In genomic region chr6:33895296-33895695, GRCh38 we compare ENCODE assay signal across 19 cellular contexts.
DNase-seq lines count a peak whose midpoint lies in the region; ATAC-seq and TF ChIP-seq lines count a peak whose summit lies in the region.
"Had no signal": no experiment of that assay in that cellular context is flagged by ENCODE, and none has a peak within 500 bp of the region (broad histone marks: within the 10 kb centered on the region; RNA-seq: fewer than 3 reads in every experiment).

No MANE protein-coding gene starts in this region.

- CTCF ChIA-PET in activated naive CD4-positive, alpha-beta T cell treated with anti-CD3 and anti-CD28 coated beads, Interleukin-2, amount 10 ng/mL, durations not matched to agents 7 days and 5 days (lab: Charles Lee), result interaction anchor here (1.0 to 1.5 kb wide), 2 partner anchors 10 to 42 kb away, joined by 3 read pairs; no protein-coding TSS in a partner anchor
- CTCF ChIA-PET in activated CD8-positive, alpha-beta T cell treated with anti-CD3 and anti-CD28 coated beads for 36 hours (lab: Charles Lee), result interaction anchor here (1.3 to 1.6 kb wide), 2 partner anchors 19 to 64 kb away, joined by 3 read pairs; no protein-coding TSS in a partner anchor

- no peak overlapping the region for H2BK15ac ChIP-seq in mesenchymal stem cell (ENCODE audit: low read depth, poor library complexity, severe bottlenecking)

- H2AK5ac ChIP-seq in mesenchymal stem cell (ENCODE audit: low read length, severe bottlenecking), result no peak overlapping the region

- H4K91ac ChIP-seq in mesenchymal stem cell (ENCODE audit: low read length), result no peak overlapping the region

- H3K4me3 ChIP-seq in lower lobe of right lung (no peak overlapping the region), mesenchymal stem cell (ENCODE audit: insufficient read depth in 1 of 2, low read depth in 1 of 2, low read length in 2 of 2) (no peak overlapping the region), aorta (ENCODE audit: low read length in 2 of 2) (no peak overlapping the region), MG63 (no peak overlapping the region)
- H3K4me3 ChIP-seq: breast epithelium had no signal

- H3K9ac ChIP-seq in mesenchymal stem cell (ENCODE audit: low read length), result no peak overlapping the region

- no peak overlapping the region for H3K4me2 ChIP-seq in mesenchymal stem cell (ENCODE audit: low read length, poor library complexity, severe bottlenecking)

- H3K36me3 ChIP-seq in lower lobe of right lung, result no peaks in the 10 kb centered on the region
- H3K36me3 ChIP-seq in mesenchymal stem cell (ENCODE audit: control insufficient read depth in 1 of 2, insufficient read depth in 2 of 2, low read depth in 1 of 2, low read length in 2 of 2), result no peaks in the 10 kb centered on the region
- no peaks in the 10 kb centered on the region for H3K36me3 ChIP-seq in aorta (ENCODE audit: control insufficient read depth in 1 of 2, insufficient read depth in 2 of 2, low read length in 1 of 2)
- no peaks in the 10 kb centered on the region for H3K36me3 ChIP-seq in MG63
- H3K36me3 ChIP-seq: breast epithelium had no signal

- H3K4me1 ChIP-seq in lower lobe of right lung (peaks cover 9% of the 10 kb centered on the region), mesenchymal stem cell (ENCODE audit: control insufficient read depth, insufficient read depth, low read depth, low read length) (peaks cover 5% of the 10 kb centered on the region), aorta (ENCODE audit: control insufficient read depth in 1 of 2, insufficient read depth in 2 of 2, low read length in 2 of 2) (no peaks in the 10 kb centered on the region)

- peak; percentile 92 for ATAC-seq in activated CD8-positive, alpha-beta T cell treated with anti-CD3 and anti-CD28 coated beads for 36 hours
- ATAC-seq in lower lobe of right lung, result no peak
- no peak for ATAC-seq in aorta (ENCODE audit: low FRiP score)

- no peak overlapping the region for H2BK5ac ChIP-seq in mesenchymal stem cell (ENCODE audit: low read depth, low read length, poor library complexity, severe bottlenecking)

- no peaks in the 10 kb centered on the region for H3K36me3 Mint-ChIP-seq in activated naive CD4-positive, alpha-beta T cell treated with anti-CD3 and anti-CD28 coated beads, Interleukin-2, amount 10 ng/mL, durations not matched to agents 7 days and 5 days
- no peaks in the 10 kb centered on the region for H3K36me3 Mint-ChIP-seq in activated CD8-positive, alpha-beta T cell treated with anti-CD3 and anti-CD28 coated beads for 36 hours (ENCODE audit: low read depth)
- H3K36me3 Mint-ChIP-seq: memory B cell, type B pancreatic cell had no signal

- H3K4me1 Mint-ChIP-seq in activated naive CD4-positive, alpha-beta T cell treated with anti-CD3 and anti-CD28 coated beads, Interleukin-2, amount 10 ng/mL, durations not matched to agents 7 days and 5 days, result peaks cover 48% of the 10 kb centered on the region
- H3K4me1 Mint-ChIP-seq in activated CD8-positive, alpha-beta T cell treated with anti-CD3 and anti-CD28 coated beads for 36 hours (ENCODE audit: low read depth), result peaks cover 39% of the 10 kb centered on the region
- H3K4me1 Mint-ChIP-seq: memory B cell had no signal

- no peak overlapping the region for H2BK12ac ChIP-seq in mesenchymal stem cell (ENCODE audit: low read length in 2 of 2)

- no peak overlapping the region for H3K4ac ChIP-seq in mesenchymal stem cell (ENCODE audit: low read depth in 1 of 2, low read length in 2 of 2)

- H3K18ac ChIP-seq in mesenchymal stem cell (ENCODE audit: low read depth in 1 of 2, low read length in 2 of 2), result no peak overlapping the region

- peak overlapping the region; percentile 83 for H3K27ac Mint-ChIP-seq in activated naive CD4-positive, alpha-beta T cell treated with anti-CD3 and anti-CD28 coated beads, Interleukin-2, amount 10 ng/mL, durations not matched to agents 7 days and 5 days
- H3K27ac Mint-ChIP-seq in activated CD8-positive, alpha-beta T cell treated with anti-CD3 and anti-CD28 coated beads for 36 hours, result peak overlapping the region; percentile 78
- H3K27ac Mint-ChIP-seq: memory B cell, type B pancreatic cell had no signal

- H3K27me3 ChIP-seq in lower lobe of right lung (ENCODE audit: low read depth), result peaks cover 9% of the 10 kb centered on the region
- H3K27me3 ChIP-seq in mesenchymal stem cell (ENCODE audit: control insufficient read depth in 1 of 2, insufficient read depth in 1 of 2, low read length in 2 of 2), result peaks cover 47 to 61% of the 10 kb centered on the region in 2 experiments
- no peaks in the 10 kb centered on the region for H3K27me3 ChIP-seq in aorta (ENCODE audit: control insufficient read depth in 1 of 2, insufficient read depth in 2 of 2, low read length in 1 of 2)
- no peaks in the 10 kb centered on the region for H3K27me3 ChIP-seq in MG63

- H4K8ac ChIP-seq in mesenchymal stem cell (ENCODE audit: low read length), result no peak overlapping the region

- TF ChIP-seq CTCF in activated CD8-positive, alpha-beta T cell treated with anti-CD3 and anti-CD28 coated beads for 36 hours (IDR thresholded peaks at IDR 0.05), result no peak
- no peak for TF ChIP-seq CTCF in lower lobe of right lung (IDR thresholded peaks at IDR 0.05)

- intact Hi-C loops in activated CD8-positive, alpha-beta T cell treated with anti-CD3 and anti-CD28 coated beads for 36 hours (cut with micrococcal nuclease), result no loop called here
- intact Hi-C loops in lower lobe of right lung (cut with DNase I), result no loop called here
- intact Hi-C loops in aorta (cut with DNase I), result no loop called here

- H3K9me3 ChIP-seq in lower lobe of right lung (no peaks in the 10 kb centered on the region), mesenchymal stem cell (ENCODE audit: control insufficient read depth, low read length) (no peaks in the 10 kb centered on the region), aorta (ENCODE audit: control insufficient read depth, low read length) (no peaks in the 10 kb centered on the region), MG63 (no peaks in the 10 kb centered on the region)
- H3K9me3 ChIP-seq: breast epithelium had no signal

- no peak overlapping the region for H3K23ac ChIP-seq in mesenchymal stem cell (ENCODE audit: low read length in 2 of 2)

- H3K27ac ChIP-seq in lower lobe of right lung (no peak overlapping the region), mesenchymal stem cell (ENCODE audit: low read length, poor library complexity, severe bottlenecking) (no peak overlapping the region), aorta (ENCODE audit: low read depth in 1 of 2, low read length in 2 of 2) (no peak overlapping the region)
- H3K27ac ChIP-seq: breast epithelium had no signal

- no peak overlapping the region for H2AFZ ChIP-seq in mesenchymal stem cell (ENCODE audit: low read depth, low read length)

- DNase-seq in activated naive CD4-positive, alpha-beta T cell treated with anti-CD3 and anti-CD28 coated beads, Interleukin-2, amount 10 ng/mL, durations not matched to agents 7 days and 5 days, result peak; percentile 62
- DNase-seq in activated naive CD4-positive, alpha-beta T cell treated with Interleukin-2 at 50 U/mL for 16 hours, result no peak
- peak; percentile 70 for DNase-seq in activated CD8-positive, alpha-beta T cell treated with anti-CD3 and anti-CD28 coated beads for 36 hours
- DNase-seq in lower lobe of right lung (peak; percentile 26), mesenchymal stem cell (no peak), aorta (no peak), MG63 (no peak)
- DNase-seq: activated CD4-positive, alpha-beta T cell treated with anti-CD3 and anti-CD28 coated beads for 4 hours; activated T-cell treated with anti-CD3 and anti-CD28 coated beads, Interleukin-2, amount 50 U/mL, for 1 hour; GF-D8; glutamatergic neuron; NCI-H1436 treated with DMSO at 0.1 percent for 48 hours; NCI-H510A; NK-92 treated with Interleukin-12 subunit alpha and Interleukin-12 subunit beta, amount 100 ng/mL, for 24 hours; retina; stimulated activated CD4-positive, alpha-beta T cell treated with anti-CD3 and anti-CD28 coated beads, Interleukin-4, amount 100 ng/mL, for 4 hours had no signal

- H3K27me3 Mint-ChIP-seq in activated naive CD4-positive, alpha-beta T cell treated with anti-CD3 and anti-CD28 coated beads, Interleukin-2, amount 10 ng/mL, durations not matched to agents 7 days and 5 days, result peaks cover 29% of the 10 kb centered on the region
- no peaks in the 10 kb centered on the region for H3K27me3 Mint-ChIP-seq in activated CD8-positive, alpha-beta T cell treated with anti-CD3 and anti-CD28 coated beads for 36 hours

- H3K9me3 Mint-ChIP-seq in activated naive CD4-positive, alpha-beta T cell treated with anti-CD3 and anti-CD28 coated beads, Interleukin-2, amount 10 ng/mL, durations not matched to agents 7 days and 5 days, result no peaks in the 10 kb centered on the region
- no peaks in the 10 kb centered on the region for H3K9me3 Mint-ChIP-seq in activated CD8-positive, alpha-beta T cell treated with anti-CD3 and anti-CD28 coated beads for 36 hours
- H3K9me3 Mint-ChIP-seq: memory B cell, type B pancreatic cell had no signal

- 88% methylated on average over 3 of the region's 3 CpGs for WGBS in mesenchymal stem cell
- 91 to 92% methylated on average over 3 of the region's 3 CpGs for WGBS in aorta, 2 donors

- no peak overlapping the region for H3K14ac ChIP-seq in mesenchymal stem cell (ENCODE audit: low read length in 2 of 2)

- H3K79me1 ChIP-seq in mesenchymal stem cell (replicated peaks; ENCODE audit: low read length, poor library complexity, severe bottlenecking), result no peaks in the 10 kb centered on the region

- POLR2A ChIA-PET in activated CD8-positive, alpha-beta T cell treated with anti-CD3 and anti-CD28 coated beads for 36 hours (lab: Charles Lee), result interaction anchor here (0.6 to 1.4 kb wide), 3 partner anchors 10 to 889 kb away, joined by 3 to 4 read pairs (median 3); no protein-coding TSS in a partner anchor

- H3K4me3 Mint-ChIP-seq in activated naive CD4-positive, alpha-beta T cell treated with anti-CD3 and anti-CD28 coated beads, Interleukin-2, amount 10 ng/mL, durations not matched to agents 7 days and 5 days, result peak overlapping the region; percentile 56
- H3K4me3 Mint-ChIP-seq in activated CD8-positive, alpha-beta T cell treated with anti-CD3 and anti-CD28 coated beads for 36 hours, result no peak overlapping the region
- H3K4me3 Mint-ChIP-seq: memory B cell, type B pancreatic cell had no signal

- no peak overlapping the region for H2BK120ac ChIP-seq in mesenchymal stem cell (ENCODE audit: low read depth, low read length)

Comparison
In these comparisons a context has a peak if more than half of its experiments do, and no peak if none do; other contexts are left out.
1. DNase-seq: peak in activated naive CD4-positive, alpha-beta T cell treated with anti-CD3 and anti-CD28 coated beads, Interleukin-2, amount 10 ng/mL, durations not matched to agents 7 days and 5 days (single experiment), activated CD8-positive, alpha-beta T cell treated with anti-CD3 and anti-CD28 coated beads for 36 hours (single experiment) and lower lobe of right lung (single experiment); none in activated naive CD4-positive, alpha-beta T cell treated with Interleukin-2 at 50 U/mL for 16 hours (single experiment), mesenchymal stem cell (single experiment), aorta (0 of 2) and MG63 (single experiment).